ENCODE assay signal across 15 cellular contexts in genomic region chr18:36199691-36200295, GRCh38. TPM values are rescaled to one million over a fixed set of nuclear protein-coding genes. Genes with fewer than 3 reads are reported as not detected.
A peak's percentile ranks its signal among the peaks of the same experiment; 100 is the strongest.
DNase-seq lines count a peak whose midpoint lies in the region; ATAC-seq lines count a peak whose summit lies in the region.
"Had no signal": no experiment of that assay in that cellular context is flagged by ENCODE, and none has a peak within 500 bp of the region (broad histone marks: within the 10 kb centered on the region; RNA-seq: fewer than 3 reads in every experiment).

No MANE protein-coding gene starts in this region.

- H3K4me2 ChIP-seq in neuronal stem cell (ENCODE audit: insufficient read depth, low read length, poor library complexity, severe bottlenecking): no peak overlapping the region

- peak overlapping the region; percentile 6 to 49 for H3K27ac Mint-ChIP-seq in stimulated activated naive CD8-positive, alpha-beta T cell treated with anti-CD3 and anti-CD28 coated beads, Interleukin-15, amount 100 ng/mL, for 72 hours
- H3K27ac Mint-ChIP-seq: B cell; CD4-positive, alpha-beta T cell; H9 had no signal

- H3K36me3 ChIP-seq in neuronal stem cell (replicated peaks in 1 of 2; ENCODE audit: control insufficient read depth in 2 of 2, insufficient read depth in 2 of 2, low read length in 2 of 2): no peaks in the 10 kb centered on the region

- H3K4ac ChIP-seq in neuronal stem cell (ENCODE audit: low read length): no peak overlapping the region

- peak overlapping the region in 1 of 2 donors; percentile 30 for H3K4me3 ChIP-seq in neuronal stem cell (ENCODE audit: low read length in 2 of 2)
- H3K4me3 ChIP-seq: GM23248 had no signal

- no peak overlapping the region for H2BK120ac ChIP-seq in neuronal stem cell (ENCODE audit: low read depth, low read length)

- DNase-seq in stimulated activated naive CD8-positive, alpha-beta T cell treated with anti-CD3 and anti-CD28 coated beads, Interleukin-15, amount 100 ng/mL, for 72 hours: no peak
- no peak for DNase-seq in stimulated activated naive CD8-positive, alpha-beta T cell treated with anti-CD3 and anti-CD28 coated beads, Interleukin-15, Interleukin-2, amounts not matched to agents 100 U/mL and 50 U/mL, for 24 hours
- DNase-seq in iPS-NIHi7 (ENCODE audit: extremely low spot score): peak; percentile 4
- no peak for DNase-seq in neuronal stem cell (ENCODE audit: low spot score)
- DNase-seq: C1 segment of cervical spinal cord; CD4-positive, alpha-beta T cell; DMS153; DND-41; GDM1; GM23248; H9 had no signal

- no peaks in the 10 kb centered on the region for H3K4me1 Mint-ChIP-seq in stimulated activated naive CD8-positive, alpha-beta T cell treated with anti-CD3 and anti-CD28 coated beads, Interleukin-15, amount 100 ng/mL, for 72 hours
- H3K4me1 Mint-ChIP-seq: B cell, H9 had no signal

- H3K4me3 Mint-ChIP-seq in stimulated activated naive CD8-positive, alpha-beta T cell treated with anti-CD3 and anti-CD28 coated beads, Interleukin-15, amount 100 ng/mL, for 72 hours: no peak overlapping the region
- H3K4me3 Mint-ChIP-seq: B cell; CD4-positive, alpha-beta T cell; H9 had no signal

- peak overlapping the region; percentile 30 for H3K18ac ChIP-seq in neuronal stem cell (ENCODE audit: low read length)

- H2AK5ac ChIP-seq in neuronal stem cell (ENCODE audit: low read depth, low read length): no peak overlapping the region

- H4K8ac ChIP-seq in neuronal stem cell (ENCODE audit: low read depth, low read length): no peak overlapping the region

- no peak for ATAC-seq in stimulated activated naive CD8-positive, alpha-beta T cell treated with anti-CD3 and anti-CD28 coated beads, Interleukin-15, amount 100 ng/mL, for 72 hours
- ATAC-seq in stimulated activated naive CD8-positive, alpha-beta T cell treated with anti-CD3 and anti-CD28 coated beads, Interleukin-15, Interleukin-2, amounts not matched to agents 100 U/mL and 50 U/mL, for 24 hours: no peak
- ATAC-seq in GM21717 (IDR thresholded peaks at IDR 0.05; ENCODE audit: unreplicated experiment) (no peak), HG02759 (IDR thresholded peaks at IDR 0.05; ENCODE audit: unreplicated experiment) (no peak), HG03571 (IDR thresholded peaks at IDR 0.05; ENCODE audit: unreplicated experiment) (no peak)

- no CpG with 5 or more reads among the region's 22 CpGs for WGBS in neuronal stem cell (ENCODE audit: extremely low coverage in 2 of 2, insufficient read length in 2 of 2, insufficient replicate concordance in 1 of 2), 2 donors

- H3K27me3 Mint-ChIP-seq in stimulated activated naive CD8-positive, alpha-beta T cell treated with anti-CD3 and anti-CD28 coated beads, Interleukin-15, amount 100 ng/mL, for 72 hours: peaks cover 14% of the 10 kb centered on the region

- no peaks in the 10 kb centered on the region for H3K9me3 Mint-ChIP-seq in stimulated activated naive CD8-positive, alpha-beta T cell treated with anti-CD3 and anti-CD28 coated beads, Interleukin-15, amount 100 ng/mL, for 72 hours
- H3K9me3 Mint-ChIP-seq: CD4-positive, alpha-beta T cell; H9 had no signal

- H3K4me1 ChIP-seq in neuronal stem cell (ENCODE audit: control insufficient read depth in 2 of 2, insufficient read depth in 1 of 2, low read depth in 1 of 2, low read length in 2 of 2): no peaks in the 10 kb centered on the region

- peak overlapping the region; percentile 38 for H3K23ac ChIP-seq in neuronal stem cell (ENCODE audit: low read depth, low read length, poor library complexity)

- peak overlapping the region; percentile 17 for H2BK5ac ChIP-seq in neuronal stem cell (ENCODE audit: low read length)

- H3K9ac ChIP-seq in neuronal stem cell (ENCODE audit: low read depth, low read length, poor library complexity): no peak overlapping the region
- H3K9ac ChIP-seq: GM23248 had no signal

- peak overlapping the region; percentile 33 for H3K14ac ChIP-seq in neuronal stem cell (ENCODE audit: low read length)

- H3K9me3 ChIP-seq in neuronal stem cell (replicated peaks in 1 of 2; ENCODE audit: control insufficient read depth in 2 of 2, insufficient read depth in 1 of 2, low read depth in 1 of 2, low read length in 2 of 2): peaks cover 0 to 2% of the 10 kb centered on the region in 2 donors

- H2BK15ac ChIP-seq in neuronal stem cell (ENCODE audit: low read length): no peak overlapping the region

- no peak overlapping the region for H2AFZ ChIP-seq in neuronal stem cell (ENCODE audit: low read length)
- H2AFZ ChIP-seq: GM23248 had no signal

- H4K91ac ChIP-seq in neuronal stem cell (ENCODE audit: low read depth, low read length, poor library complexity): no peak overlapping the region

- no peak overlapping the region for H3K27ac ChIP-seq in neuronal stem cell (replicated peaks; ENCODE audit: low read length)
- H3K27ac ChIP-seq: GM23248 had no signal

- no peak overlapping the region for H2BK12ac ChIP-seq in neuronal stem cell (ENCODE audit: low read length)

- peaks cover 0 to 3% (median 0%) of the 10 kb centered on the region in 3 experiments for H3K27me3 ChIP-seq in neuronal stem cell (ENCODE audit: control insufficient read depth in 3 of 3, insufficient read depth in 3 of 3, low read depth in 1 of 3, low read length in 3 of 3)

- H3K79me1 ChIP-seq in neuronal stem cell (ENCODE audit: low read depth, low read length): peaks cover 1% of the 10 kb centered on the region

RNA-seq across cellular contexts. Expression of gene MOCOS, which starts 12.5 kb away (rescaled TPM):
- 0.03 TPM for polyA plus RNA-seq in neuronal stem cell (2013, experiment 1 of 2)
- 0.03 TPM for polyA plus RNA-seq in neuronal stem cell (2013, experiment 2 of 2)
